18 cellular contexts compared by ENCODE assay signal in genomic region chr2:25736899-25737515, GRCh38.
"Had no signal": no experiment of that assay in that cellular context is flagged by ENCODE, and none has a peak within 500 bp of the region (broad histone marks: within the 10 kb centered on the region; RNA-seq: fewer than 3 reads in every experiment).

No MANE protein-coding gene starts in this region.

- ATAC-seq: gastrocnemius medialis; left lobe of liver; mucosa of descending colon; natural killer cell treated with Interleukin-12 subunit alpha and Interleukin-12 subunit beta and Interleukin-15 and Interleukin-18, amount 100 ng/mL, for 72 hours; sciatic nerve; stimulated activated memory B cell treated with anti-CD40 and anti-IgM and Interleukin-4, amounts not matched to agents 10 μg/mL and 1 μg/mL and 100 μg/mL, for 72 hours; stimulated activated naive CD8-positive, alpha-beta T cell treated with anti-CD3 and anti-CD28 coated beads, Interleukin-15, amount 100 ng/mL, for 72 hours had no signal

- H3K4me1 Mint-ChIP-seq: memory B cell; stimulated activated memory B cell treated with anti-CD40 and anti-IgM and Interleukin-4, amounts not matched to agents 10 μg/mL and 1 μg/mL and 100 μg/mL, for 72 hours had no signal

- DNase-seq: dorsolateral prefrontal cortex; effector CD4-positive, alpha-beta T cell; gastrocnemius medialis; head of caudate nucleus; kidney; mucosa of descending colon; naive B cell; stimulated activated CD4-positive, alpha-beta T cell treated with anti-CD3 and anti-CD28 coated beads, Interleukin-2, amount 100 ng/mL, for 24 hours; stimulated activated CD4-positive, alpha-beta T cell treated with anti-CD3 and anti-CD28 coated beads, Interleukin-4, amount 100 ng/mL, for 24 hours; stimulated activated naive CD8-positive, alpha-beta T cell treated with anti-CD3 and anti-CD28 coated beads, Interleukin-15, amount 100 ng/mL, for 72 hours; trophoblast cell had no signal

- H3K4me3 Mint-ChIP-seq: memory B cell; naive B cell; natural killer cell treated with Interleukin-12 subunit alpha and Interleukin-12 subunit beta and Interleukin-15 and Interleukin-18, amount 100 ng/mL, for 72 hours; neural crest cell; stimulated activated memory B cell treated with anti-CD40 and anti-IgM and Interleukin-4, amounts not matched to agents 10 μg/mL and 1 μg/mL and 100 μg/mL, for 72 hours; stimulated activated naive CD8-positive, alpha-beta T cell treated with anti-CD3 and anti-CD28 coated beads, Interleukin-15, amount 100 ng/mL, for 72 hours had no signal

- H3K27me3 Mint-ChIP-seq: memory B cell; naive B cell; natural killer cell treated with Interleukin-12 subunit alpha and Interleukin-12 subunit beta and Interleukin-15 and Interleukin-18, amount 100 ng/mL, for 72 hours; progenitor cell of endocrine pancreas; stimulated activated memory B cell treated with anti-CD40 and anti-IgM and Interleukin-4, amounts not matched to agents 10 μg/mL and 1 μg/mL and 100 μg/mL, for 72 hours; stimulated activated naive CD8-positive, alpha-beta T cell treated with anti-CD3 and anti-CD28 coated beads, Interleukin-15, amount 100 ng/mL, for 72 hours had no signal

- H3K9me3 Mint-ChIP-seq: memory B cell; naive B cell; natural killer cell treated with Interleukin-12 subunit alpha and Interleukin-12 subunit beta and Interleukin-15 and Interleukin-18, amount 100 ng/mL, for 72 hours; stimulated activated memory B cell treated with anti-CD40 and anti-IgM and Interleukin-4, amounts not matched to agents 10 μg/mL and 1 μg/mL and 100 μg/mL, for 72 hours; stimulated activated naive CD8-positive, alpha-beta T cell treated with anti-CD3 and anti-CD28 coated beads, Interleukin-15, amount 100 ng/mL, for 72 hours had no signal

- H3K27ac Mint-ChIP-seq: memory B cell; natural killer cell treated with Interleukin-12 subunit alpha and Interleukin-12 subunit beta and Interleukin-15 and Interleukin-18, amount 100 ng/mL, for 72 hours; progenitor cell of endocrine pancreas; stimulated activated memory B cell treated with anti-CD40 and anti-IgM and Interleukin-4, amounts not matched to agents 10 μg/mL and 1 μg/mL and 100 μg/mL, for 72 hours had no signal
